ENCODE assay signal across 8 cellular contexts in genomic region chr17:55770220-55770870, GRCh38. TPM values are rescaled to one million over a fixed set of nuclear protein-coding genes. Genes with fewer than 3 reads are reported as not detected.
DNase-seq lines count a peak whose midpoint lies in the region; TF ChIP-seq lines count a peak whose summit lies in the region.

No MANE protein-coding gene starts in this region.

- no peaks in the 10 kb centered on the region for H4K20me1 ChIP-seq in hepatocyte (ENCODE audit: insufficient read depth, poor library complexity, severe bottlenecking)

- peak overlapping the region in 2 of 5 donors; percentile 28 to 58 for H3K27ac ChIP-seq in adrenal gland
- H3K27ac ChIP-seq in hepatocyte, result no peak overlapping the region
- H3K27ac ChIP-seq in testis, result peak overlapping the region in 1 of 2 donors; percentile 10

- intact Hi-C loops in adrenal gland (cut with DNase I) (loop anchor here (5.0 to 10.0 kb wide), 2 partner anchors 243 to 246 kb away; no protein-coding TSS in a partner anchor), testis (cut with DNase I; ENCODE audit: low total_unique reads) (loop anchor here (10.0 kb wide), 1 partner anchor 126 kb away; no protein-coding TSS in a partner anchor)

- H3K4me3 ChIP-seq in adrenal gland, result no peak overlapping the region
- no peak overlapping the region for H3K4me3 ChIP-seq in hepatocyte
- H3K4me3 ChIP-seq in testis, result no peak overlapping the region

- TF ChIP-seq POLR2A in adrenal gland (IDR thresholded peaks at IDR 0.05), result no peak
- TF ChIP-seq POLR2A in testis (IDR thresholded peaks at IDR 0.05), result no peak

- no peak overlapping the region for H3K4me2 ChIP-seq in hepatocyte

- H3K79me2 ChIP-seq in hepatocyte, result peaks cover 7% of the 10 kb centered on the region

- TF ChIP-seq CTCF in adrenal gland (IDR thresholded peaks at IDR 0.05), result peak; percentile 62 to 83 (median 68)
- peak; percentile 65 for TF ChIP-seq CTCF in hepatocyte (IDR thresholded peaks at IDR 0.05; ENCODE audit: poor library complexity)
- TF ChIP-seq CTCF in testis (IDR thresholded peaks at IDR 0.05), result peak; percentile 40 to 62 (median 46)

- no peak overlapping the region for H2AFZ ChIP-seq in hepatocyte

- H3K9me3 ChIP-seq in adrenal gland (replicated peaks in 1 of 3) (no peaks in the 10 kb centered on the region), hepatocyte (ENCODE audit: low read depth) (no peaks in the 10 kb centered on the region), testis (no peaks in the 10 kb centered on the region)

- peaks cover 0 to 12% of the 10 kb centered on the region in 2 donors for H3K4me1 ChIP-seq in adrenal gland (replicated peaks in 1 of 2)
- H3K4me1 ChIP-seq in hepatocyte (ENCODE audit: insufficient read depth), result peaks cover 5% of the 10 kb centered on the region
- H3K4me1 ChIP-seq in testis, result no peaks in the 10 kb centered on the region

- H3K36me3 ChIP-seq in adrenal gland (replicated peaks in 1 of 2) (peaks cover 0 to 42% of the 10 kb centered on the region in 2 donors), hepatocyte (replicated peaks; ENCODE audit: insufficient read depth, low read depth) (no peaks in the 10 kb centered on the region), testis (ENCODE audit: low read depth, missing control alignments) (no peaks in the 10 kb centered on the region)

- H3K9me2 ChIP-seq in hepatocyte (replicated peaks; ENCODE audit: insufficient read depth), result no peaks in the 10 kb centered on the region

- H3K27me3 ChIP-seq in adrenal gland, result no peaks in the 10 kb centered on the region
- no peaks in the 10 kb centered on the region for H3K27me3 ChIP-seq in hepatocyte
- H3K27me3 ChIP-seq in testis, result no peaks in the 10 kb centered on the region

- peak; percentile 33 for DNase-seq in NCI-H1105 treated with DMSO at 0.1 percent for 48 hours (lab: John Stamatoyannopoulos, UW)
- DNase-seq in NCI-H1105 (lab: John Stamatoyannopoulos, UW), result no peak
- peak; percentile 10 for DNase-seq in NCI-H187 treated with DMSO at 0.1 percent for 48 hours (lab: John Stamatoyannopoulos, UW)
- DNase-seq in adrenal gland, result no peak
- DNase-seq in hepatocyte (ENCODE audit: low spot score), result peak; percentile 60
- no peak for DNase-seq in testis
- DNase-seq in activated CD4-positive, alpha-beta T cell treated with anti-CD3 and anti-CD28 coated beads, Interleukin-2, amount 50 U/mL, for 1 hour, result no peak
- DNase-seq in activated effector memory CD4-positive, alpha-beta T cell treated with Interleukin-2 at 50 U/mL for 16 hours, result no peak

- WGBS in adrenal gland, 4 donors, result 35 to 43% (median 37%) methylated on average over 4 of the region's 4 CpGs
- WGBS in hepatocyte (ENCODE audit: low lambda C conversion rate, missing lambda C conversion rate), result 37% methylated on average over 4 of the region's 4 CpGs
- WGBS in testis, 2 donors, result 49 to 63% methylated on average over 4 of the region's 4 CpGs

RNA-seq across cellular contexts. Expression of gene PCTP, which starts 19.5 kb away (rescaled TPM):
- total RNA-seq in adrenal gland, result 10 to 100 TPM; 11.1 to 18.0 (median 13.1) TPM
- 10 to 100 TPM in 1 of 3 donors, 1 to 10 TPM in 2; 7.2 to 17.0 (median 9.2) TPM for polyA plus RNA-seq in adrenal gland
- total RNA-seq in hepatocyte, result 35.4 and 36.4 TPM in 2 replicates
- polyA plus RNA-seq in hepatocyte, result 22.7 and 24.3 TPM in 2 replicates
- 10 to 100 TPM; 22.6 to 24.0 TPM for total RNA-seq in testis
- 32.0 TPM for polyA plus RNA-seq in testis (ENCODE audit: insufficient read depth, low read depth, low replicate concordance)

RNA-seq across cellular contexts. Expression of gene TMEM100, which starts 47.7 kb away (rescaled TPM):
- 10 to 100 TPM in 1 of 8 donors, 1 to 10 TPM in 7; 1.3 to 11.5 (median 2.7) TPM for total RNA-seq in adrenal gland
- polyA plus RNA-seq in adrenal gland, result 1 to 10 TPM; 2.5 to 4.9 (median 2.6) TPM
- 15.3 and 18.5 TPM in 2 replicates for total RNA-seq in hepatocyte
- polyA plus RNA-seq in hepatocyte, result 5.8 and 9.3 TPM in 2 replicates
- total RNA-seq in testis, result 1 to 10 TPM; 3.1 to 4.4 TPM
- polyA plus RNA-seq in testis (ENCODE audit: insufficient read depth, low read depth, low replicate concordance), result 5.8 TPM

Comparison
In these comparisons a context has a peak if more than half of its experiments do, and no peak if none do; other contexts are left out.
1. DNase-seq: peak in NCI-H1105 treated with DMSO at 0.1 percent for 48 hours (single experiment), NCI-H187 treated with DMSO at 0.1 percent for 48 hours (single experiment) and hepatocyte (single experiment); none in NCI-H1105 (single experiment), adrenal gland (0 of 7), testis (single experiment), activated CD4-positive, alpha-beta T cell treated with anti-CD3 and anti-CD28 coated beads, Interleukin-2, amount 50 U/mL, for 1 hour (single experiment) and activated effector memory CD4-positive, alpha-beta T cell treated with Interleukin-2 at 50 U/mL for 16 hours (single experiment).
2. Peak in every context shown above with its lines, with median percentiles within 50 percentile points of each other: CTCF ChIP-seq.